9 cellular contexts compared by ENCODE assay signal in the genomic region with DNA sequence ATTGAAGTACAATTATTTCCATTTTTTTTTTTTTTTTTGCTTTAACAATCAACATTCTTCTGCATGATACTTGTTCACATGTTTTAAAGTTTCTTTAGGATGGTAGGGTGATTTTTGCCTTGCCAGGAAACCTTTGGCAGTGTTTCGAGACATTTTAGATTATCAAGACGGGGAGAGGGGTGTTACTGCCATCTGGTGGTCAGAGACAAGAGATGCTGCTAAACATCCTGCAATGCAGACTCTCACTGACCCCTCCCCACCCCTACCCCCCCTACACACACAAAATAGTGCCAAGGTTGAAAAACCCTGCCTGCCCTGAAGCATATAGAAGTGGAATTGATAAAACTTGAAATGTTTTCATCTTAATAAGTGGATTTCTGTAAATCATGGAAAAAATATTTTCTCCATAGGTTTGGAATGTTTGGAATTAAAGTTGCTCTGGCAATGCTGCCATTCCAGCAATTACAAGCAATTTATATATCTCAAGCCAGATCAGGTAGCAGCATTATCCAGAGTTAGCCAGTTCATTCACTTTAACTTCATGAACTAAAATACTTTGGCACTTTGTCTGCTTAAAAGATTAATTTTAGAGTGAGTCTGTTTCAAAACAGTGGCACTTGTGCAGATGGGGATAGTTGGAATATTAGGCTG.
DNase-seq lines count a peak whose midpoint lies in the region; ATAC-seq and TF ChIP-seq lines count a peak whose summit lies in the region.
"Had no signal": no experiment of that assay in that cellular context is flagged by ENCODE, and none has a peak within 500 bp of the region (broad histone marks: within the 10 kb centered on the region; RNA-seq: fewer than 3 reads in every experiment).

No MANE protein-coding gene starts in this region.

- H3K27me3 ChIP-seq in colonic mucosa (no peaks in the 10 kb centered on the region), left lung (no peaks in the 10 kb centered on the region)
- H3K27me3 ChIP-seq: BLaER1 had no signal

- TF ChIP-seq CTCF in colonic mucosa (IDR thresholded peaks at IDR 0.05) = peak; percentile 74
- peak; percentile 69 to 82 for TF ChIP-seq CTCF in left lung (IDR thresholded peaks at IDR 0.05)

- H3K4me1 ChIP-seq in colonic mucosa = no peaks in the 10 kb centered on the region
- peaks cover 0 to under 1% of the 10 kb centered on the region in 2 donors for H3K4me1 ChIP-seq in left lung
- H3K4me1 ChIP-seq: BLaER1 had no signal

- no peaks in the 10 kb centered on the region for H3K9me3 Mint-ChIP-seq in T-helper 2 cell treated with Interferon-gamma antibody and Interleukin-4, amounts not matched to agents 5 μg/mL and 100 μg/mL, for 36 hours

- no peak overlapping the region for H3K27ac ChIP-seq in colonic mucosa
- no peak overlapping the region for H3K27ac ChIP-seq in left lung
- H3K27ac ChIP-seq: BLaER1 had no signal

- H3K27me3 Mint-ChIP-seq in T-helper 2 cell treated with Interferon-gamma antibody and Interleukin-4, amounts not matched to agents 5 μg/mL and 100 μg/mL, for 36 hours (ENCODE audit: low read depth) = no peaks in the 10 kb centered on the region

- peak; percentile 42 for DNase-seq in NCI-H1436 (lab: John Stamatoyannopoulos, UW)
- no peak for DNase-seq in NCI-H1436 treated with DMSO at 0.1 percent for 48 hours (lab: John Stamatoyannopoulos, UW)
- DNase-seq in HCEC 1CT = peak; percentile 38
- DNase-seq in NCI-H128 (lab: John Stamatoyannopoulos, UW; ENCODE audit: unreplicated experiment) = peak; percentile 11
- peak; percentile 7 for DNase-seq in T-helper 2 cell treated with Interferon-gamma antibody and Interleukin-4, amounts not matched to agents 5 μg/mL and 100 μg/mL, for 36 hours (ENCODE audit: low spot score)
- DNase-seq in colonic mucosa = peak; percentile 28
- no peak for DNase-seq in left lung
- DNase-seq in stimulated activated CD8-positive, alpha-beta memory T cell treated with anti-CD3 and anti-CD28 coated beads, Interleukin-12 subunit alpha, Interleukin-12 subunit beta, amount 100 ng/mL, for 1 hour (ENCODE audit: low read depth) = peak; percentile 10

- peak; percentile 87 for ATAC-seq in left lung

- H3K9me3 ChIP-seq in colonic mucosa (no peaks in the 10 kb centered on the region), left lung (no peaks in the 10 kb centered on the region)
- H3K9me3 ChIP-seq: BLaER1 had no signal

- intact Hi-C loops in colonic mucosa (cut with DNase I) (loop anchor here (2.0 kb wide), 1 partner anchor 75 kb away; no protein-coding TSS in a partner anchor), left lung (cut with DNase I) (loop anchor here in 1 of 2 donors (10.0 kb wide), 1 partner anchor 75 kb away; no protein-coding TSS in a partner anchor)

- H3K4me3 ChIP-seq in colonic mucosa = no peak overlapping the region
- H3K4me3 ChIP-seq in left lung = no peak overlapping the region
- H3K4me3 ChIP-seq: BLaER1 had no signal

- no peak overlapping the region for H3K27ac Mint-ChIP-seq in T-helper 2 cell treated with Interferon-gamma antibody and Interleukin-4, amounts not matched to agents 5 μg/mL and 100 μg/mL, for 36 hours

- peaks cover 3% of the 10 kb centered on the region for H3K4me1 Mint-ChIP-seq in T-helper 2 cell treated with Interferon-gamma antibody and Interleukin-4, amounts not matched to agents 5 μg/mL and 100 μg/mL, for 36 hours (ENCODE audit: low read depth)

- no peak overlapping the region for H3K4me3 Mint-ChIP-seq in T-helper 2 cell treated with Interferon-gamma antibody and Interleukin-4, amounts not matched to agents 5 μg/mL and 100 μg/mL, for 36 hours

- peaks cover 2% of the 10 kb centered on the region for H3K36me3 Mint-ChIP-seq in T-helper 2 cell treated with Interferon-gamma antibody and Interleukin-4, amounts not matched to agents 5 μg/mL and 100 μg/mL, for 36 hours (ENCODE audit: low read depth)

- no peak overlapping the region for H3K9ac ChIP-seq in colonic mucosa (ENCODE audit: low read depth in 2 of 2, low read length in 2 of 2)
- H3K9ac ChIP-seq: BLaER1 had no signal

- H3K36me3 ChIP-seq in colonic mucosa (peaks cover 3% of the 10 kb centered on the region), left lung (peaks cover 0 to 4% of the 10 kb centered on the region in 2 donors)
- H3K36me3 ChIP-seq: BLaER1 had no signal

Comparison
In these comparisons a context has a peak if more than half of its experiments do, and no peak if none do; other contexts are left out.
1. DNase-seq: peak in NCI-H1436 (single experiment), HCEC 1CT (single experiment), NCI-H128 (single experiment), T-helper 2 cell treated with Interferon-gamma antibody and Interleukin-4, amounts not matched to agents 5 μg/mL and 100 μg/mL, for 36 hours (single experiment), colonic mucosa (single experiment) and stimulated activated CD8-positive, alpha-beta memory T cell treated with anti-CD3 and anti-CD28 coated beads, Interleukin-12 subunit alpha, Interleukin-12 subunit beta, amount 100 ng/mL, for 1 hour (single experiment); none in NCI-H1436 treated with DMSO at 0.1 percent for 48 hours (single experiment) and left lung (0 of 2).